1 cellular context compared by ENCODE assay signal in the genomic region with DNA sequence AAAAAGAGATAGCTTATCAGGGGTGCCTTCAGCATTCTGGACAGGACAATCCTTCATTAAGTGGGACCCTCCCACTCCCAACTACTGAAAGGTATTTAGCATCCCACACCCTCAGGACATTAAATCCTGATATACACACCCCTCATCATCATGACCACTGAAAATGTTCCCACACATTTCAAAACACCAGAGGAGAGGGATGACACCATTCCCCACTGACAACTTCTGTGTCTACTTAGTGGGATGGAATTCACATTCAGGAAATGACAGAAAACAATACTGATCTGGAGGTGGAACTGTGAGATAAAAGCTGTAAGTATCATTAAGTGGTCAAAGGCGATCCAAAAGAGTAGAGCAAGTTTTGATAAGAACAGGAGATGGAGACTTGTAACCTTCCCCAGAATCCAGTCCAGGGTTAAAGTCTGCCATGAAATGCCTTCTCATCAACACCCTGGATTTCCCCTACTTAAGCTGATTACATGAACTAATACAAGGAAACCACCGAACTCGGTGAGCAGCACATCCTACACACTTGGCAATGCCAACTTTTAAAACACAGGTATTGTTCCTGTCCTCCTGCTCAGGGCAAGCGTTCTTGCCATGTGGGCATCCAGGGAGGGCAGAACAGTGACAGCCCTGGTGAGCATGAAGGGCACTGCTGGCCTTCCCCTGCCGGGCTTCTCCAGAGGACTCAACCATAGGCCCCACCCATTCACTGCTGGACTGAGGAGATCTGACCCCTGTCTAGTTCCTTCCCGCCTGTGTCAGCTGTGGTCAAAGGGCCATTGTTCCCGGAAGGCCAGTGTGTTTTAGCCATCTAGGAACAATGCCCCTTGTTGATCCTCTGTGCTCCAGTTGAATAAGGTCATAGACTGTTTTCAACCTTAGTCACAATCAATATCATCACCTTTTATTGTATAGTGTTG.
TF ChIP-seq lines count a peak whose summit lies in the region.

No MANE protein-coding gene starts in this region.

TF ChIP-seq in IMR-90, 13 proteins besides CTCF, POLR2A, EP300 and RAD21:
- TF ChIP-seq CHD1 (IDR thresholded peaks at IDR 0.05; ENCODE audit: low read depth, low read length) (no peak), CEBPB (IDR thresholded peaks at IDR 0.05; ENCODE audit: low read depth, low read length) (no peak), NFE2L2 (IDR thresholded peaks at IDR 0.05; ENCODE audit: low read depth, low read length) (no peak), SMC3 (IDR thresholded peaks at IDR 0.05; ENCODE audit: low read depth, low read length) (no peak), FOS (IDR thresholded peaks at IDR 0.05; ENCODE audit: low read depth, low read length) (no peak), BHLHE40 (IDR thresholded peaks at IDR 0.05; ENCODE audit: low read depth, low read length) (no peak), MXI1 (IDR thresholded peaks at IDR 0.05; ENCODE audit: borderline replicate concordance, low read depth, low read length) (no peak), MAZ (IDR thresholded peaks at IDR 0.05; ENCODE audit: borderline replicate concordance, low read depth, low read length) (no peak), RCOR1 (IDR thresholded peaks at IDR 0.05; ENCODE audit: insufficient replicate concordance, low read length) (no peak), MAFK (IDR thresholded peaks at IDR 0.05; ENCODE audit: low read depth, low read length) (no peak), RFX5 (IDR thresholded peaks at IDR 0.05; ENCODE audit: low read depth, low read length) (no peak)
- TF ChIP-seq, protein P1, sequence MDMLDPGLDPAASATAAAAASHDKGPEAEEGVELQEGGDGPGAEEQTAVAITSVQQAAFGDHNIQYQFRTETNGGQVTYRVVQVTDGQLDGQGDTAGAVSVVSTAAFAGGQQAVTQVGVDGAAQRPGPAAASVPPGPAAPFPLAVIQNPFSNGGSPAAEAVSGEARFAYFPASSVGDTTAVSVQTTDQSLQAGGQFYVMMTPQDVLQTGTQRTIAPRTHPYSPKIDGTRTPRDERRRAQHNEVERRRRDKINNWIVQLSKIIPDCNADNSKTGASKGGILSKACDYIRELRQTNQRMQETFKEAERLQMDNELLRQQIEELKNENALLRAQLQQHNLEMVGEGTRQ (IDR thresholded peaks at IDR 0.05; ENCODE audit: low read depth, low read length), result no peak
- TF ChIP-seq, protein P2, sequence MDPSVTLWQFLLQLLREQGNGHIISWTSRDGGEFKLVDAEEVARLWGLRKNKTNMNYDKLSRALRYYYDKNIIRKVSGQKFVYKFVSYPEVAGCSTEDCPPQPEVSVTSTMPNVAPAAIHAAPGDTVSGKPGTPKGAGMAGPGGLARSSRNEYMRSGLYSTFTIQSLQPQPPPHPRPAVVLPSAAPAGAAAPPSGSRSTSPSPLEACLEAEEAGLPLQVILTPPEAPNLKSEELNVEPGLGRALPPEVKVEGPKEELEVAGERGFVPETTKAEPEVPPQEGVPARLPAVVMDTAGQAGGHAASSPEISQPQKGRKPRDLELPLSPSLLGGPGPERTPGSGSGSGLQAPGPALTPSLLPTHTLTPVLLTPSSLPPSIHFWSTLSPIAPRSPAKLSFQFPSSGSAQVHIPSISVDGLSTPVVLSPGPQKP (IDR thresholded peaks at IDR 0.05; ENCODE audit: borderline replicate concordance, low read depth, low read length), result no peak
